18 cellular contexts compared by ENCODE assay signal in the genomic region with DNA sequence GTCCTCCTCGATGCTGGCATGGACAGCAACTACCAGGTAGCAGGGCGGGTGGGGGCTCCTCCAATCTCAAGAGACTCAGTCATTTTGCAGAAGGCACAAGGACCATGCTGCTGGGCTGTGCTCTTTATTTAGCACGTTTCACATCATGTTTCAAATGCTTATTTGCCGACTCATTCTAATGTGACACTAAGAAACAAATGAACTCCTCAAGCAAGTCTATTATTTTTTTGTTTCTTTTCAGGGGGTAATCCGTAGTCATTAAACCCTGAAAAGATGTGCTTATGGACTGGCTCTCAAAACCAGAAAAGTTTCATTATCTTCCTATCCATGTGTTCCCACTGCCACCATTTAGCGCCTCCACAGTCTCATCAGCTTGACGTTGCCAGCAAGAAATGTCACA.
A peak's percentile ranks its signal among the peaks of the same experiment; 100 is the strongest.
DNase-seq lines count a peak whose midpoint lies in the region; ATAC-seq and TF ChIP-seq lines count a peak whose summit lies in the region.
"Had no signal": no experiment of that assay in that cellular context is flagged by ENCODE, and none has a peak within 500 bp of the region (broad histone marks: within the 10 kb centered on the region; RNA-seq: fewer than 3 reads in every experiment).

No MANE protein-coding gene starts in this region.

- H3K27ac Mint-ChIP-seq in nephron (peak overlapping the region in 2 of 3 experiments; percentile 17), MCF 10A (ENCODE audit: low read depth, unreplicated experiment) (no peak overlapping the region)
- H3K27ac Mint-ChIP-seq: B cell had no signal

- TF ChIP-seq CTCF in IMR-90 (conservative IDR thresholded peaks at IDR 0.05; ENCODE audit: low read depth, low read length) (no peak), nephron (IDR thresholded peaks at IDR 0.05; ENCODE audit: unreplicated experiment in 3 of 3) (no peak), MCF 10A (IDR thresholded peaks at IDR 0.05; ENCODE audit: unreplicated experiment) (no peak), GM10266 (IDR thresholded peaks at IDR 0.05; ENCODE audit: control insufficient read depth, insufficient read depth, low read depth, missing control alignments) (no peak)

- peaks cover 13% of the 10 kb centered on the region for H3K9me1 ChIP-seq in IMR-90 (ENCODE audit: insufficient read depth, low read length)

- no peak for TF ChIP-seq POLR2A in IMR-90 (IDR thresholded peaks at IDR 0.05; ENCODE audit: low read depth, low read length)

- H3K79me1 ChIP-seq in IMR-90 (ENCODE audit: low read depth in 1 of 2, low read length in 2 of 2), result 0 out of 4 replicates have a peak, but pooled peaks cover 0 to 5% of the 10 kb centered on the region in 2 experiments

- peak overlapping the region; percentile 57 for H4K91ac ChIP-seq in IMR-90 (ENCODE audit: insufficient read depth, low read depth, low read length)

- H2BK5ac ChIP-seq in IMR-90 (ENCODE audit: low read depth, low read length, poor library complexity, severe bottlenecking), result peak overlapping the region; percentile 80

- H3K4me1 Mint-ChIP-seq in nephron, result peaks cover 13% of the 10 kb centered on the region
- no peaks in the 10 kb centered on the region for H3K4me1 Mint-ChIP-seq in MCF 10A (ENCODE audit: insufficient read depth, unreplicated experiment)
- H3K4me1 Mint-ChIP-seq: B cell had no signal

- POLR2A ChIA-PET in IMR-90 (lab: Charles Lee; ENCODE audit: unreplicated experiment), result interaction anchor here (0.5 kb wide), 1 partner anchor 1619 kb away, joined by 4 read pairs; no protein-coding TSS in a partner anchor
- POLR2A ChIA-PET in MCF 10A (lab: Yijun Ruan, JAX), result no interaction called here

- DNase-seq in IMR-90 (peak; percentile 47), caudate nucleus (lab: John Stamatoyannopoulos, UW) (no peak), MCF 10A (ENCODE audit: unreplicated experiment) (no peak), NCI-H345 treated with DMSO at 0.1 percent for 48 hours (lab: John Stamatoyannopoulos, UW; ENCODE audit: unreplicated experiment) (no peak), GM10266 (ENCODE audit: extremely low spot score) (no peak)
- DNase-seq: activated CD4-positive, CD25-positive, alpha-beta regulatory T cell; colonic mucosa; NCI-H510A treated with DMSO at 0.1 percent for 48 hours; pancreas; stimulated activated CD4-positive, alpha-beta T cell treated with anti-CD3 and anti-CD28 coated beads, Interleukin-2, amount 100 ng/mL, for 48 hours; T-helper 2 cell had no signal

- no peaks in the 10 kb centered on the region for H3K27me3 Mint-ChIP-seq in nephron (ENCODE audit: low read depth)
- H3K27me3 Mint-ChIP-seq in MCF 10A (ENCODE audit: insufficient read depth, unreplicated experiment), result no peaks in the 10 kb centered on the region
- H3K27me3 Mint-ChIP-seq: B cell had no signal

- in situ Hi-C loops in IMR-90 (cut with MboI; ENCODE audit: low sequenced_read_pairs), result loop anchor here (10.0 kb wide), 1 partner anchor 223 kb away; no protein-coding TSS in a partner anchor

- H2BK20ac ChIP-seq in IMR-90 (ENCODE audit: low read depth, low read length), result peak overlapping the region; percentile 64

- dilution Hi-C loops in IMR-90 (cut with HindIII; ENCODE audit: low sequenced_read_pairs, unreplicated experiment), result no loop called here

- H2AK5ac ChIP-seq in IMR-90 (ENCODE audit: low read depth, low read length), result peak overlapping the region; percentile 87; the same call in 1 of the 2 replicates

- H2BK15ac ChIP-seq in IMR-90 (ENCODE audit: low read depth, low read length), result peak overlapping the region; percentile 90; the same call in 1 of the 3 replicates

- H3K4me1 ChIP-seq in BLaER1 treated with 17β-estradiol and CSF1 and Interleukin-3, amounts not matched to agents 10 nM and 100 nM, result peaks cover 0 to 12% (median 10%) of the 10 kb centered on the region in 10 experiments; a peak in 14 of 20 replicates
- peaks cover 7% of the 10 kb centered on the region for H3K4me1 ChIP-seq in IMR-90 (ENCODE audit: control insufficient read depth, insufficient read depth, low read length)
- H3K4me1 ChIP-seq: colonic mucosa, pancreas had no signal

- peaks cover 0 to 22% (median 0%) of the 10 kb centered on the region in 11 experiments; a peak in 2 of 22 replicates for H4K20me1 ChIP-seq in BLaER1 treated with 17β-estradiol and CSF1 and Interleukin-3, amounts not matched to agents 10 nM and 100 nM
- H4K20me1 ChIP-seq in IMR-90 (ENCODE audit: insufficient read depth, low read length), result no peaks in the 10 kb centered on the region; the same call in 1 of the 2 replicates

- peak overlapping the region; percentile 47 for H3K14ac ChIP-seq in IMR-90 (replicated peaks; ENCODE audit: low read depth, low read length)

- no peak overlapping the region; a peak in 1 of 22 replicates for H3K9ac ChIP-seq in BLaER1 treated with 17β-estradiol and CSF1 and Interleukin-3, amounts not matched to agents 10 nM and 100 nM
- H3K9ac ChIP-seq in IMR-90 (ENCODE audit: low read depth, low read length), result no peak overlapping the region

- peak overlapping the region; percentile 71 for H2AK9ac ChIP-seq in IMR-90 (replicated peaks; ENCODE audit: low read depth, low read length, poor library complexity)

- H3K9me3 Mint-ChIP-seq in nephron (no peaks in the 10 kb centered on the region), MCF 10A (ENCODE audit: unreplicated experiment) (no peaks in the 10 kb centered on the region)

- peak overlapping the region; percentile 11; the same call in 1 of the 2 replicates for H4K5ac ChIP-seq in IMR-90 (ENCODE audit: low read depth, low read length)

- peaks cover 34 to 95% (median 61%) of the 10 kb centered on the region in 11 experiments for H3K36me3 ChIP-seq in BLaER1 treated with 17β-estradiol and CSF1 and Interleukin-3, amounts not matched to agents 10 nM and 100 nM
- 0 out of 2 replicates have a peak, but pooled peaks cover 4% of the 10 kb centered on the region for H3K36me3 ChIP-seq in IMR-90 (ENCODE audit: control insufficient read depth, insufficient read depth, low read length)
- H3K36me3 ChIP-seq: colonic mucosa, SJCRH30 had no signal

- no TSS peak for BruUV-seq in IMR-90 (replicated peaks; lab: Mats Ljungman, UMichigan)
- no TSS peak for BruUV-seq in MCF 10A (replicated peaks; lab: Mats Ljungman, UMichigan)

- H3K36me3 Mint-ChIP-seq in nephron (ENCODE audit: low read depth) (peaks cover 28% of the 10 kb centered on the region), MCF 10A (ENCODE audit: insufficient read depth, unreplicated experiment) (peaks cover 34% of the 10 kb centered on the region)

- H3K27me3 ChIP-seq in BLaER1 treated with 17β-estradiol and CSF1 and Interleukin-3, amounts not matched to agents 10 nM and 100 nM, result no peaks in the 10 kb centered on the region
- H3K27me3 ChIP-seq in IMR-90 (ENCODE audit: control insufficient read depth, insufficient read depth, low read length), result no peaks in the 10 kb centered on the region
- H3K27me3 ChIP-seq: adrenal gland, colonic mucosa, pancreas, SJCRH30, suprapubic skin had no signal

- H3K23ac ChIP-seq in IMR-90 (ENCODE audit: low read depth, low read length), result peak overlapping the region; percentile 21

- no peak for TF ChIP-seq RAD21 in IMR-90 (IDR thresholded peaks at IDR 0.05; ENCODE audit: low read length)

- peak overlapping the region; percentile 45 for H2BK120ac ChIP-seq in IMR-90 (ENCODE audit: low read depth, low read length)

- H3K27ac ChIP-seq in BLaER1 treated with 17β-estradiol and CSF1 and Interleukin-3, amounts not matched to agents 10 nM and 100 nM, result peak overlapping the region in 6 of 11 experiments; percentile 2 to 45 (median 25); a peak in 7 of 22 replicates
- no peak overlapping the region for H3K27ac ChIP-seq in IMR-90 (ENCODE audit: insufficient read depth, low read length)
- H3K27ac ChIP-seq in caudate nucleus (ENCODE audit: low read depth, low read length), result peak overlapping the region; percentile 53
- H3K27ac ChIP-seq: colonic mucosa, pancreas, SJCRH30, suprapubic skin had no signal

- H3K18ac ChIP-seq in IMR-90 (ENCODE audit: low read depth, low read length), result peak overlapping the region; percentile 43; the same call in 1 of the 2 replicates

- peak overlapping the region in 1 of 2 experiments; percentile 76; a peak in 2 of 4 replicates for H4K8ac ChIP-seq in IMR-90 (ENCODE audit: low read depth in 2 of 2, low read length in 2 of 2)

- peak overlapping the region in 4 of 11 experiments; percentile 28 to 62 (median 50); a peak in 8 of 22 replicates for H3K4me2 ChIP-seq in BLaER1 treated with 17β-estradiol and CSF1 and Interleukin-3, amounts not matched to agents 10 nM and 100 nM
- H3K4me2 ChIP-seq in IMR-90 (ENCODE audit: low read depth, low read length), result peak overlapping the region; percentile 32; the same call in 1 of the 2 replicates

- ATAC-seq in IMR-90 (ENCODE audit: low read depth) (peak; percentile 52; the same call in 1 of the 2 replicates), GM18502 (IDR thresholded peaks at IDR 0.05; ENCODE audit: poor library complexity, unreplicated experiment) (no peak)

- peak overlapping the region; percentile 61 for H3K4ac ChIP-seq in IMR-90 (ENCODE audit: low read depth, low read length)

- no peaks in the 10 kb centered on the region for H3K9me3 ChIP-seq in BLaER1 treated with 17β-estradiol and CSF1 and Interleukin-3, amounts not matched to agents 10 nM and 100 nM (replicated peaks in 1 of 11)
- no peaks in the 10 kb centered on the region for H3K9me3 ChIP-seq in IMR-90 (ENCODE audit: control insufficient read depth, insufficient read depth, low read length)
- H3K9me3 ChIP-seq: adrenal gland, colonic mucosa, pancreas, SJCRH30, suprapubic skin had no signal

- no peak overlapping the region for H3K4me3 ChIP-seq in BLaER1 treated with 17β-estradiol and CSF1 and Interleukin-3, amounts not matched to agents 10 nM and 100 nM
- H3K4me3 ChIP-seq in IMR-90 (ENCODE audit: insufficient read depth, low read depth, low read length), result no peak overlapping the region
- H3K4me3 ChIP-seq: adrenal gland, colonic mucosa, pancreas, SJCRH30, suprapubic skin had no signal

- 90% methylated on average over 2 of the region's 7 CpGs; no CpG with 5 or more reads in 1 of the 2 experiments for WGBS in IMR-90 (ENCODE audit: extremely low coverage in 2 of 2, insufficient read length in 1 of 2), 2 experiments

- H3K4me3 Mint-ChIP-seq in nephron (no peak overlapping the region), MCF 10A (ENCODE audit: unreplicated experiment) (no peak overlapping the region)
- H3K4me3 Mint-ChIP-seq: B cell had no signal

- peak overlapping the region; percentile 1 for H2AFZ ChIP-seq in IMR-90 (replicated peaks; ENCODE audit: low read length, poor library complexity)

- intact Hi-C loops in IMR-90 (cut with micrococcal nuclease), result no loop called here
- intact Hi-C loops in MCF 10A (cut with micrococcal nuclease), result no loop called here

- H3K56ac ChIP-seq in IMR-90 (ENCODE audit: extremely low read depth, insufficient read depth, low read length), result no peak overlapping the region

- CTCF ChIA-PET in IMR-90 (lab: Yijun Ruan, JAX), result interaction anchor here (1.0 kb wide), 1 partner anchor 158 kb away, joined by 3 read pairs; no protein-coding TSS in a partner anchor
- CTCF ChIA-PET in MCF 10A (lab: Yijun Ruan, JAX), result interaction anchor here (1.0 kb wide), 1 partner anchor 10 kb away, joined by 5 read pairs; no protein-coding TSS in a partner anchor

TF ChIP-seq in IMR-90, 13 proteins besides CTCF, POLR2A, EP300 and RAD21 (continues in another document):
- TF ChIP-seq CEBPB (IDR thresholded peaks at IDR 0.05; ENCODE audit: low read depth, low read length), result no peak
- peak; percentile 58 for TF ChIP-seq MAFK (IDR thresholded peaks at IDR 0.05; ENCODE audit: low read depth, low read length)
- no peak for TF ChIP-seq SMC3 (IDR thresholded peaks at IDR 0.05; ENCODE audit: low read depth, low read length)
